22 cellular contexts compared by ENCODE assay signal in the genomic region with DNA sequence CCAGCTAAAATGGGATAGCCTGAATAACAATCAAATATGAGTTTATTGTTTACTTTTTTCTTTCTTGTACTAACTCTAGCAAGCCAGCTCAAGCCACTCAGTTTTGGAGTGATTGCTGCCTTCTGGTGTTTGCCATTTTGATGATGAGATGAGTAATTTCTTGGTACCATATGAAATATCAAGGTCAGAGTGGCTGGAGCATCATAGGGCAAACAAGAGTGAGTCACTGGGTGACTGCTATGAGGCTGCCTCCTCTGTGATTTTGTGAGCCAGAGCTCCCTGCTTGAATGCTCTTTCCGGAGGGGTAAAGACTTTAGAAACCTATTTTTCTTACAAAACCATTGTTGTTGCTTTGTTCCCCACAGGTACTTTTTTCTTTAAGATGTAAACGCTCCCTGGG.
DNase-seq lines count a peak whose midpoint lies in the region; ATAC-seq and TF ChIP-seq lines count a peak whose summit lies in the region.
"Had no signal": no experiment of that assay in that cellular context is flagged by ENCODE, and none has a peak within 500 bp of the region (broad histone marks: within the 10 kb centered on the region; RNA-seq: fewer than 3 reads in every experiment).

No MANE protein-coding gene starts in this region.

- intact Hi-C loops in activated CD8-positive, alpha-beta T cell treated with anti-CD3 and anti-CD28 coated beads for 36 hours (cut with micrococcal nuclease), result no loop called here
- intact Hi-C loops in cardiac septum (cut with DNase I), result no loop called here

- POLR2A ChIA-PET in activated CD8-positive, alpha-beta T cell treated with anti-CD3 and anti-CD28 coated beads for 36 hours (lab: Charles Lee), result interaction anchor here (0.6 kb wide), 1 partner anchor 1582 kb away, joined by 7 read pairs; no protein-coding TSS in a partner anchor
- POLR2A ChIA-PET in activated CD8-positive, alpha-beta T cell treated with anti-CD3 and anti-CD28 coated beads, Interleukin-2, amount 10 ng/mL, durations not matched to agents 7 days and 5 days (lab: Charles Lee), result no interaction called here

- no peaks in the 10 kb centered on the region for H3K9me3 Mint-ChIP-seq in activated CD8-positive, alpha-beta T cell treated with anti-CD3 and anti-CD28 coated beads for 36 hours
- no peaks in the 10 kb centered on the region for H3K9me3 Mint-ChIP-seq in activated CD8-positive, alpha-beta T cell treated with anti-CD3 and anti-CD28 coated beads, Interleukin-2, amount 10 ng/mL, durations not matched to agents 7 days and 5 days (ENCODE audit: insufficient read depth)
- H3K9me3 Mint-ChIP-seq in activated CD8-positive, alpha-beta memory T cell treated with anti-CD3 and anti-CD28 coated beads, Interleukin-2, amount 10 ng/mL, durations not matched to agents 7 days and 5 days (ENCODE audit: low read depth), result no peaks in the 10 kb centered on the region
- H3K9me3 Mint-ChIP-seq: nephron had no signal

- H3K27ac ChIP-seq in foreskin keratinocyte, result no peak overlapping the region
- H3K27ac ChIP-seq: KMS-11, PC-9, WERI-Rb-1 had no signal

- ATAC-seq in activated CD8-positive, alpha-beta T cell treated with anti-CD3 and anti-CD28 coated beads for 36 hours, result peak; percentile 34
- no peak for ATAC-seq in activated CD8-positive, alpha-beta T cell treated with anti-CD3 and anti-CD28 coated beads, Interleukin-2, amount 10 ng/mL, durations not matched to agents 7 days and 5 days
- ATAC-seq in foreskin keratinocyte, result peak; percentile 76
- no peak for ATAC-seq in activated CD8-positive, alpha-beta memory T cell treated with anti-CD3 and anti-CD28 coated beads, Interleukin-2, amount 10 ng/mL, durations not matched to agents 7 days and 5 days
- ATAC-seq: HCT116, left ventricle myocardium superior had no signal

- H3K27me3 Mint-ChIP-seq in activated CD8-positive, alpha-beta T cell treated with anti-CD3 and anti-CD28 coated beads for 36 hours, result peaks cover 2% of the 10 kb centered on the region
- no peaks in the 10 kb centered on the region for H3K27me3 Mint-ChIP-seq in activated CD8-positive, alpha-beta T cell treated with anti-CD3 and anti-CD28 coated beads, Interleukin-2, amount 10 ng/mL, durations not matched to agents 7 days and 5 days (ENCODE audit: low read depth)
- H3K27me3 Mint-ChIP-seq in activated CD8-positive, alpha-beta memory T cell treated with anti-CD3 and anti-CD28 coated beads, Interleukin-2, amount 10 ng/mL, durations not matched to agents 7 days and 5 days, result peaks cover 2% of the 10 kb centered on the region

- no peaks in the 10 kb centered on the region for H3K36me3 Mint-ChIP-seq in activated CD8-positive, alpha-beta T cell treated with anti-CD3 and anti-CD28 coated beads for 36 hours (ENCODE audit: low read depth)
- no peaks in the 10 kb centered on the region for H3K36me3 Mint-ChIP-seq in activated CD8-positive, alpha-beta T cell treated with anti-CD3 and anti-CD28 coated beads, Interleukin-2, amount 10 ng/mL, durations not matched to agents 7 days and 5 days (ENCODE audit: low read depth)
- no peaks in the 10 kb centered on the region for H3K36me3 Mint-ChIP-seq in activated CD8-positive, alpha-beta memory T cell treated with anti-CD3 and anti-CD28 coated beads, Interleukin-2, amount 10 ng/mL, durations not matched to agents 7 days and 5 days
- H3K36me3 Mint-ChIP-seq: CD4-positive, alpha-beta memory T cell had no signal

- CTCF ChIA-PET in activated CD8-positive, alpha-beta T cell treated with anti-CD3 and anti-CD28 coated beads for 36 hours (lab: Charles Lee), result no interaction called here
- CTCF ChIA-PET in activated CD8-positive, alpha-beta T cell treated with anti-CD3 and anti-CD28 coated beads, Interleukin-2, amount 10 ng/mL, durations not matched to agents 7 days and 5 days (lab: Charles Lee), result no interaction called here
- CTCF ChIA-PET in activated CD8-positive, alpha-beta memory T cell treated with anti-CD3 and anti-CD28 coated beads, Interleukin-2, amount 10 ng/mL, durations not matched to agents 7 days and 5 days (lab: Charles Lee), result interaction anchor here (2.7 kb wide), 1 partner anchor 19 kb away, joined by 6 read pairs; no protein-coding TSS in a partner anchor

- no peak overlapping the region for H3K27ac Mint-ChIP-seq in activated CD8-positive, alpha-beta T cell treated with anti-CD3 and anti-CD28 coated beads for 36 hours
- H3K27ac Mint-ChIP-seq in activated CD8-positive, alpha-beta T cell treated with anti-CD3 and anti-CD28 coated beads, Interleukin-2, amount 10 ng/mL, durations not matched to agents 7 days and 5 days, result no peak overlapping the region
- no peak overlapping the region for H3K27ac Mint-ChIP-seq in activated CD8-positive, alpha-beta memory T cell treated with anti-CD3 and anti-CD28 coated beads, Interleukin-2, amount 10 ng/mL, durations not matched to agents 7 days and 5 days
- H3K27ac Mint-ChIP-seq: CD4-positive, alpha-beta memory T cell; nephron had no signal

- no peaks in the 10 kb centered on the region for H3K4me1 Mint-ChIP-seq in activated CD8-positive, alpha-beta T cell treated with anti-CD3 and anti-CD28 coated beads for 36 hours (ENCODE audit: low read depth)
- H3K4me1 Mint-ChIP-seq in activated CD8-positive, alpha-beta T cell treated with anti-CD3 and anti-CD28 coated beads, Interleukin-2, amount 10 ng/mL, durations not matched to agents 7 days and 5 days (ENCODE audit: low read depth), result no peaks in the 10 kb centered on the region
- H3K4me1 Mint-ChIP-seq in activated CD8-positive, alpha-beta memory T cell treated with anti-CD3 and anti-CD28 coated beads, Interleukin-2, amount 10 ng/mL, durations not matched to agents 7 days and 5 days, result no peaks in the 10 kb centered on the region
- H3K4me1 Mint-ChIP-seq: CD4-positive, alpha-beta memory T cell had no signal

- no peaks in the 10 kb centered on the region for H3K4me1 ChIP-seq in foreskin keratinocyte

- H3K27me3 ChIP-seq in foreskin keratinocyte, result no peaks in the 10 kb centered on the region

- no peak for TF ChIP-seq CTCF in activated CD8-positive, alpha-beta T cell treated with anti-CD3 and anti-CD28 coated beads for 36 hours (IDR thresholded peaks at IDR 0.05)
- TF ChIP-seq CTCF in foreskin keratinocyte (conservative IDR thresholded peaks at IDR 0.05), result no peak

- DNase-seq in activated CD8-positive, alpha-beta T cell treated with anti-CD3 and anti-CD28 coated beads for 36 hours, result no peak
- no peak for DNase-seq in activated CD8-positive, alpha-beta T cell treated with anti-CD3 and anti-CD28 coated beads, Interleukin-2, amount 10 ng/mL, durations not matched to agents 7 days and 5 days
- DNase-seq in amniotic stem cell (lab: John Stamatoyannopoulos, UW) (peak; percentile 7), foreskin keratinocyte (peak in 1 of 2 donors; percentile 20), inferior parietal cortex (ENCODE audit: extremely low spot score) (no peak), GM19238 (ENCODE audit: insufficient read length, low spot score) (no peak), cardiac septum (ENCODE audit: low spot score) (no peak)
- no peak for DNase-seq in activated CD8-positive, alpha-beta memory T cell treated with anti-CD3 and anti-CD28 coated beads, Interleukin-2, amount 10 ng/mL, durations not matched to agents 7 days and 5 days
- DNase-seq: 8988T; activated naive CD4-positive, alpha-beta T cell treated with anti-CD3 and anti-CD28 coated beads, Interleukin-2, amount 50 U/mL, for 16 hours; CD4-positive, alpha-beta memory T cell; hypothalamus; left ventricle myocardium superior; NCI-H146; NCI-H510A treated with DMSO at 0.1 percent for 48 hours; PC-9; stimulated activated CD4-positive, alpha-beta T cell treated with anti-CD3 and anti-CD28 coated beads, Interleukin-4, amount 100 ng/mL, for 24 hours; trophoblast cell; WERI-Rb-1 had no signal

- no peak overlapping the region for H3K4me3 Mint-ChIP-seq in activated CD8-positive, alpha-beta T cell treated with anti-CD3 and anti-CD28 coated beads for 36 hours
- no peak overlapping the region for H3K4me3 Mint-ChIP-seq in activated CD8-positive, alpha-beta T cell treated with anti-CD3 and anti-CD28 coated beads, Interleukin-2, amount 10 ng/mL, durations not matched to agents 7 days and 5 days
- H3K4me3 Mint-ChIP-seq in activated CD8-positive, alpha-beta memory T cell treated with anti-CD3 and anti-CD28 coated beads, Interleukin-2, amount 10 ng/mL, durations not matched to agents 7 days and 5 days, result no peak overlapping the region
- H3K4me3 Mint-ChIP-seq: CD4-positive, alpha-beta memory T cell; nephron had no signal

Comparison
In these comparisons a context has a peak if more than half of its experiments do, and no peak if none do; other contexts are left out.
1. ATAC-seq: peak in activated CD8-positive, alpha-beta T cell treated with anti-CD3 and anti-CD28 coated beads for 36 hours (single experiment) and foreskin keratinocyte (single experiment); none in activated CD8-positive, alpha-beta T cell treated with anti-CD3 and anti-CD28 coated beads, Interleukin-2, amount 10 ng/mL, durations not matched to agents 7 days and 5 days (single experiment) and activated CD8-positive, alpha-beta memory T cell treated with anti-CD3 and anti-CD28 coated beads, Interleukin-2, amount 10 ng/mL, durations not matched to agents 7 days and 5 days (single experiment).